ENCODE assay signal across 1 cellular context in genomic region chr1:20486457-20487235, GRCh38.
TF ChIP-seq lines count a peak whose summit lies in the region.

No MANE protein-coding gene starts in this region.

TF ChIP-seq in HepG2, 621 proteins besides CTCF, POLR2A, EP300 and RAD21 (continued from another document and continues in another):
- 0 out of 2 replicates have a peak, but pooled peaks have one; percentile 79 for TF ChIP-seq SALL2 (CRISPR knock-in tag; IDR thresholded peaks at IDR 0.05)
- TF ChIP-seq, protein P1, sequence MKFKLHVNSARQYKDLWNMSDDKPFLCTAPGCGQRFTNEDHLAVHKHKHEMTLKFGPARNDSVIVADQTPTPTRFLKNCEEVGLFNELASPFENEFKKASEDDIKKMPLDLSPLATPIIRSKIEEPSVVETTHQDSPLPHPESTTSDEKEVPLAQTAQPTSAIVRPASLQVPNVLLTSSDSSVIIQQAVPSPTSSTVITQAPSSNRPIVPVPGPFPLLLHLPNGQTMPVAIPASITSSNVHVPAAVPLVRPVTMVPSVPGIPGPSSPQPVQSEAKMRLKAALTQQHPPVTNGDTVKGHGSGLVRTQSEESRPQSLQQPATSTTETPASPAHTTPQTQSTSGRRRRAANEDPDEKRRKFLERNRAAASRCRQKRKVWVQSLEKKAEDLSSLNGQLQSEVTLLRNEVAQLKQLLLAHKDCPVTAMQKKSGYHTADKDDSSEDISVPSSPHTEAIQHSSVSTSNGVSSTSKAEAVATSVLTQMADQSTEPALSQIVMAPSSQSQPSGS (CRISPR knock-in tag; IDR thresholded peaks at IDR 0.05): no peak; the same call in 1 of the 2 replicates
- peak; percentile 81; the same call in 1 of the 2 replicates for TF ChIP-seq ZFP41 (CRISPR knock-in tag; IDR thresholded peaks at IDR 0.05; ENCODE audit: borderline replicate concordance)
- TF ChIP-seq ZBTB1 (CRISPR knock-in tag; IDR thresholded peaks at IDR 0.05; ENCODE audit: borderline replicate concordance): no peak
- no peak for TF ChIP-seq ZNF660 (CRISPR knock-in tag; IDR thresholded peaks at IDR 0.05; ENCODE audit: borderline replicate concordance, low read depth)
- peak; percentile 15; the same call in 1 of the 2 replicates for TF ChIP-seq PRDM10 (CRISPR knock-in tag; IDR thresholded peaks at IDR 0.05; ENCODE audit: low read depth)
- no peak for TF ChIP-seq CENPX (CRISPR knock-in tag; IDR thresholded peaks at IDR 0.05)
- TF ChIP-seq ZNF350 (CRISPR knock-in tag; IDR thresholded peaks at IDR 0.05; ENCODE audit: borderline replicate concordance, low read depth): peak; percentile 41; the same call in 1 of the 2 replicates
- TF ChIP-seq ZNF441 (CRISPR knock-in tag; IDR thresholded peaks at IDR 0.05; ENCODE audit: borderline replicate concordance): no peak; the same call in 1 of the 2 replicates
- TF ChIP-seq ZNF333 (CRISPR knock-in tag; IDR thresholded peaks at IDR 0.05; ENCODE audit: borderline replicate concordance): peak; percentile 60; the same call in 1 of the 2 replicates
- no peak for TF ChIP-seq ZNF720 (CRISPR knock-in tag; IDR thresholded peaks at IDR 0.05)
- TF ChIP-seq ZBTB37 (CRISPR knock-in tag; IDR thresholded peaks at IDR 0.05): no peak
- TF ChIP-seq AHDC1 (CRISPR knock-in tag; IDR thresholded peaks at IDR 0.05; ENCODE audit: borderline replicate concordance): no peak
- no peak; the same call in 1 of the 2 replicates for TF ChIP-seq ZNF747 (CRISPR knock-in tag; IDR thresholded peaks at IDR 0.05; ENCODE audit: borderline replicate concordance)
- TF ChIP-seq KAT2B (IDR thresholded peaks at IDR 0.05; ENCODE audit: borderline replicate concordance, low read depth, low read length): no peak
- TF ChIP-seq NFYB (CRISPR knock-in tag; IDR thresholded peaks at IDR 0.05): no peak
- no peak for TF ChIP-seq ISX (CRISPR knock-in tag; conservative IDR thresholded peaks at IDR 0.05)
- no peak for TF ChIP-seq ZFP82 (CRISPR knock-in tag; IDR thresholded peaks at IDR 0.05; ENCODE audit: borderline replicate concordance)
- peak; percentile 24; the same call in 1 of the 2 replicates for TF ChIP-seq ZNF414 (CRISPR knock-in tag; IDR thresholded peaks at IDR 0.05)
- peak; percentile 19; the same call in 1 of the 2 replicates for TF ChIP-seq ZBTB33 (CRISPR knock-in tag; IDR thresholded peaks at IDR 0.05)
- TF ChIP-seq, protein P2, sequence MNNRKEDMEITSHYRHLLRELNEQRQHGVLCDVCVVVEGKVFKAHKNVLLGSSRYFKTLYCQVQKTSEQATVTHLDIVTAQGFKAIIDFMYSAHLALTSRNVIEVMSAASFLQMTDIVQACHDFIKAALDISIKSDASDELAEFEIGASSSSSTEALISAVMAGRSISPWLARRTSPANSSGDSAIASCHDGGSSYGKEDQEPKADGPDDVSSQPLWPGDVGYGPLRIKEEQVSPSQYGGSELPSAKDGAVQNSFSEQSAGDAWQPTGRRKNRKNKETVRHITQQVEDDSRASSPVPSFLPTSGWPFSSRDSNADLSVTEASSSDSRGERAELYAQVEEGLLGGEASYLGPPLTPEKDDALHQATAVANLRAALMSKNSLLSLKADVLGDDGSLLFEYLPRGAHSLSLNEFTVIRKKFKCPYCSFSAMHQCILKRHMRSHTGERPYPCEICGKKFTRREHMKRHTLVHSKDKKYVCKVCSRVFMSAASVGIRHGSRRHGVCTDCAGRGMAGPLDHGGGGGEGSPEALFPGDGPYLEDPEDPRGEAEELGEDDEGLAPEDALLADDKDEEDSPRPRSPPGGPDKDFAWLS (CRISPR knock-in tag; IDR thresholded peaks at IDR 0.05; ENCODE audit: borderline replicate concordance): no peak; the same call in 1 of the 2 replicates
- 0 out of 2 replicates have a peak, but pooled peaks have one; percentile 9 for TF ChIP-seq SIN3A (IDR thresholded peaks at IDR 0.05; ENCODE audit: borderline replicate concordance, low read depth, low read length)
- TF ChIP-seq NFE2 (CRISPR knock-in tag; IDR thresholded peaks at IDR 0.05): no peak
- peak; percentile 74; the same call in 1 of the 2 replicates for TF ChIP-seq ZNF580 (CRISPR knock-in tag; IDR thresholded peaks at IDR 0.05; ENCODE audit: borderline replicate concordance, low read depth)
- peak; percentile 40; the same call in 1 of the 2 replicates for TF ChIP-seq ZNF20 (CRISPR knock-in tag; IDR thresholded peaks at IDR 0.05)
- TF ChIP-seq CSRNP1 (CRISPR knock-in tag; IDR thresholded peaks at IDR 0.05): peak; percentile 60; the same call in 1 of the 2 replicates
- TF ChIP-seq ZIK1 (CRISPR knock-in tag; IDR thresholded peaks at IDR 0.05; ENCODE audit: borderline replicate concordance, low read depth): no peak
- TF ChIP-seq GATA4 (IDR thresholded peaks at IDR 0.05; ENCODE audit: borderline replicate concordance, low read depth): 0 out of 2 replicates have a peak, but pooled peaks have one; percentile 21
- TF ChIP-seq HNF4A (CRISPR knock-in tag; IDR thresholded peaks at IDR 0.05): peak; percentile 71
- no peak for TF ChIP-seq MAFG (CRISPR knock-in tag; IDR thresholded peaks at IDR 0.05)
- peak; percentile 32; the same call in 1 of the 2 replicates for TF ChIP-seq ELF1 (CRISPR knock-in tag; IDR thresholded peaks at IDR 0.05)
